25 cellular contexts compared by ENCODE assay signal in the genomic region with DNA sequence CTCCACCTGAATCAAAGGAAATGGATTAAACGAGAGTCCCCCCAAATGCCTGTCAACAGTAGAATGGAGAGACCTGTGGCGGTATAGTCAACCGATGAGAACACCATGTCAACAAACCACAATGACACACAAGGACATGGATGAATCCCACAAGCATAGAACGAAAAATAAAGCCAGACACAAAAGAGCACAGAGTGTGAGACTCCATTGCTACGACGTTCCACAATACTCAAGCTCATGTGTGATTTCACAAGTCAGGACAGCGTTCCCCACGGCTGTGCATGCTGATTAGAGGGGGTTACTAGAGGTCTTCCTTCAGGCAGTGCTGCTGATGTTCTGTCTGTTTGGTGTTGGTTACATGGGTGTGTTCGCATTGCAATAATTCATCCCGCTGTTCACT. TPM values are rescaled to one million over a fixed set of nuclear protein-coding genes. Genes with fewer than 3 reads are reported as not detected.
A peak's percentile ranks its signal among the peaks of the same experiment; 100 is the strongest.
DNase-seq lines count a peak whose midpoint lies in the region; ATAC-seq, FAIRE-seq and TF ChIP-seq lines count a peak whose summit lies in the region.
"Had no signal": no experiment of that assay in that cellular context is flagged by ENCODE, and none has a peak within 500 bp of the region (broad histone marks: within the 10 kb centered on the region; RNA-seq: fewer than 3 reads in every experiment).

No MANE protein-coding gene starts in this region.

- peaks cover under 1% of the 10 kb centered on the region for H3K27me3 Mint-ChIP-seq in Caco-2 (ENCODE audit: insufficient read depth, unreplicated experiment)

- no peaks in the 10 kb centered on the region for H3K27me3 ChIP-seq in Caco-2 (replicated peaks; ENCODE audit: control insufficient read depth, insufficient read depth, low read length)

- no peak overlapping the region for H3K4me3 Mint-ChIP-seq in Caco-2 (ENCODE audit: unreplicated experiment)
- H3K4me3 Mint-ChIP-seq: CD4-positive, alpha-beta T cell; mesothelial cell of epicardium; nephron progenitor cell; stimulated activated naive CD8-positive, alpha-beta T cell treated with anti-CD3 and anti-CD28 coated beads, Interleukin-15, amount 100 ng/mL, for 72 hours had no signal

- no peaks in the 10 kb centered on the region for H3K36me3 ChIP-seq in Caco-2 (ENCODE audit: control insufficient read depth, insufficient read depth, low read length)

- H3K9me3 ChIP-seq in A549 (no peaks in the 10 kb centered on the region), Caco-2 (no peaks in the 10 kb centered on the region)
- H3K9me3 ChIP-seq: psoas muscle had no signal

- H3K4me1 ChIP-seq in A549, result peaks cover 9% of the 10 kb centered on the region; the same call in 2 of the 3 replicates
- H3K4me1 ChIP-seq in Caco-2, result no peaks in the 10 kb centered on the region
- H3K4me1 ChIP-seq: psoas muscle had no signal

- H3K9me3 Mint-ChIP-seq in Caco-2 (ENCODE audit: unreplicated experiment), result no peaks in the 10 kb centered on the region
- H3K9me3 Mint-ChIP-seq: CD4-positive, alpha-beta T cell; stimulated activated naive CD8-positive, alpha-beta T cell treated with anti-CD3 and anti-CD28 coated beads, Interleukin-15, amount 100 ng/mL, for 72 hours had no signal

- 0 out of 3 replicates have a peak overlapping the region, but pooled peaks have one; percentile 32 for H3K4me2 ChIP-seq in A549
- H3K4me2 ChIP-seq: KMS-11 had no signal

- no peak for TF ChIP-seq RAD21 in A549 (conservative IDR thresholded peaks at IDR 0.05 in 1 of 2, IDR thresholded peaks at IDR 0.05 in 1 of 2)

- no peaks in the 10 kb centered on the region for H3K36me3 Mint-ChIP-seq in Caco-2 (ENCODE audit: insufficient read depth, unreplicated experiment)
- H3K36me3 Mint-ChIP-seq: mesothelial cell of epicardium had no signal

- TF ChIP-seq EP300 in A549 (IDR thresholded peaks at IDR 0.05), result no peak

- DNase-seq in A549 (ENCODE audit: low read depth in 1 of 2, low spot score in 1 of 2) (no peak), OCI-M1 (lab: John Stamatoyannopoulos, UW) (peak; percentile 14), left ventricle myocardium superior (no peak), Caco-2 (no peak), RWPE1 (ENCODE audit: low spot score) (no peak)
- DNase-seq: activated CD4-positive, alpha-beta T cell treated with anti-CD3 and anti-CD28 coated beads for 1 hour; activated gamma-delta T cell; DMS79 treated with DMSO at 0.1 percent for 48 hours; hippocampal formation; kidney; NCI-H1105; NCI-H526 treated with DMSO at 0.1 percent for 48 hours; nephron progenitor cell; psoas muscle; stimulated activated naive CD8-positive, alpha-beta T cell treated with anti-CD3 and anti-CD28 coated beads, Interleukin-15, amount 100 ng/mL, for 72 hours had no signal

- ATAC-seq in A549 (0 out of 6 replicates have a peak, but pooled peaks of 1 of the 2 experiments have one; percentile 24), left ventricle myocardium superior (peak; percentile 46), HG03135 (IDR thresholded peaks at IDR 0.05; ENCODE audit: unreplicated experiment) (no peak)

- no peak overlapping the region for H3K4me3 ChIP-seq in A549
- no peak overlapping the region for H3K4me3 ChIP-seq in Caco-2 (ENCODE audit: low read depth, low read length)
- H3K4me3 ChIP-seq: psoas muscle, SK-N-MC had no signal

- no peak for TF ChIP-seq CTCF in A549 (IDR thresholded peaks at IDR 0.05)
- TF ChIP-seq CTCF in Caco-2 (IDR thresholded peaks at IDR 0.05; ENCODE audit: insufficient read depth in 1 of 2, low read depth in 1 of 2, low read length in 1 of 2, severe bottlenecking in 1 of 2, unreplicated experiment in 1 of 2), result no peak
- no peak for TF ChIP-seq CTCF in RWPE1 (conservative IDR thresholded peaks at IDR 0.05; ENCODE audit: low read depth)

- 53% methylated on average over 10 of the region's 10 CpGs for WGBS in A549 (ENCODE audit: missing lambda C conversion rate)

- CTCF ChIA-PET in A549 (lab: Yijun Ruan, JAX) (no interaction called here), Caco-2 (lab: Charles Lee) (no interaction called here), RWPE1 (lab: Yijun Ruan, JAX) (interaction anchor here (0.6 to 1.4 kb wide), 4 partner anchors 10 to 621 kb away, joined by 3 to 4 read pairs (median 4); no protein-coding TSS in a partner anchor)

- H3K27ac Mint-ChIP-seq in Caco-2 (ENCODE audit: unreplicated experiment), result no peak overlapping the region
- H3K27ac Mint-ChIP-seq: CD4-positive, alpha-beta T cell; mesothelial cell of epicardium; nephron progenitor cell; stimulated activated naive CD8-positive, alpha-beta T cell treated with anti-CD3 and anti-CD28 coated beads, Interleukin-15, amount 100 ng/mL, for 72 hours had no signal

- intact Hi-C loops in left ventricle myocardium superior (cut with micrococcal nuclease), result no loop called here
- intact Hi-C loops in Caco-2 (cut with micrococcal nuclease; ENCODE audit: unreplicated experiment), result no loop called here

- FAIRE-seq in A549 (lab: Jason Lieb, UNC), result no peak
- FAIRE-seq: colon, GM18507, H54, kidney had no signal

- no peak overlapping the region for H3K27ac ChIP-seq in A549
- H3K27ac ChIP-seq in RWPE1, result no peak overlapping the region
- H3K27ac ChIP-seq: KMS-11, psoas muscle, SK-N-MC had no signal

- TF ChIP-seq POLR2A in A549 (IDR thresholded peaks at IDR 0.05; ENCODE audit: low read length), result no peak

- BruUV-seq in Caco-2 (replicated peaks; lab: Mats Ljungman, UMichigan), result no TSS peak

- POLR2A ChIA-PET in A549 (lab: Yijun Ruan, JAX), result no interaction called here
- POLR2A ChIA-PET in Caco-2 (lab: Charles Lee), result no interaction called here
- POLR2A ChIA-PET in RWPE1 (lab: Yijun Ruan, JAX; ENCODE audit: low non-redundant PET), result no interaction called here

- no peaks in the 10 kb centered on the region for H3K4me1 Mint-ChIP-seq in Caco-2 (ENCODE audit: low read depth, unreplicated experiment)
- H3K4me1 Mint-ChIP-seq: mesothelial cell of epicardium, nephron progenitor cell had no signal

TF ChIP-seq in A549, 52 proteins besides CTCF, POLR2A, EP300 and RAD21:
- TF ChIP-seq RCOR1 (IDR thresholded peaks at IDR 0.05; ENCODE audit: low read depth, low read length) (no peak), ZSCAN20 (CRISPR knock-in tag; IDR thresholded peaks at IDR 0.05) (no peak), FOXS1 (CRISPR knock-in tag; IDR thresholded peaks at IDR 0.05) (no peak), CHD2 (IDR thresholded peaks at IDR 0.05; ENCODE audit: low read length, partially characterized antibody) (no peak)

RNA-seq across cellular contexts. Expression of a gene that starts 5.8 kb away (rescaled TPM):
- polyA plus RNA-seq in A549 (2011; rRNA removed) (not detected in 2 replicates), A549 (2017; fragmentation: RNase III; extraction: RNeasy Plus Mini Kit Qiagen cat#74134 plus additional on column Dnase treatment) (not detected in 3 replicates)
- polyA plus RNA-seq in A549 (2012; cell fraction: cytosol; rRNA removed), result not detected in 2 replicates
- not detected in 2 replicates for polyA plus RNA-seq in A549 (2012; cell fraction: nucleus; rRNA removed)
- not detected in 2 replicates for polyA minus RNA-seq in A549 (2011; rRNA and poly(A)+ RNA removed)
- total RNA-seq in left ventricle myocardium superior (not detected), Caco-2 (2022) (not detected in 2 replicates)
- total RNA-seq: CD4-positive, alpha-beta T cell; fibroblast of villous mesenchyme; mesothelial cell of epicardium; psoas muscle; urinary bladder had no signal
- polyA plus RNA-seq: psoas muscle, urinary bladder had no signal

RNA-seq across cellular contexts. Expression of a gene that starts 14.0 kb away (rescaled TPM):
- polyA plus RNA-seq in A549 (2011; rRNA removed) (not detected in 2 replicates), A549 (2017; fragmentation: RNase III; extraction: RNeasy Plus Mini Kit Qiagen cat#74134 plus additional on column Dnase treatment) (not detected in 3 replicates)
- polyA plus RNA-seq in A549 (2012; cell fraction: cytosol; rRNA removed), result not detected in 2 replicates
- polyA plus RNA-seq in A549 (2012; cell fraction: nucleus; rRNA removed), result not detected in 2 replicates
- not detected in 2 replicates for polyA minus RNA-seq in A549 (2011; rRNA and poly(A)+ RNA removed)
- total RNA-seq in left ventricle myocardium superior (not detected), Caco-2 (2022) (not detected in 2 replicates)
- total RNA-seq: CD4-positive, alpha-beta T cell; fibroblast of villous mesenchyme; kidney; mesothelial cell of epicardium; psoas muscle had no signal

RNA-seq across cellular contexts. Expression of a gene that starts 55.1 kb away (rescaled TPM):
- not detected in 2 replicates for polyA plus RNA-seq in A549 (2011; rRNA removed)
- polyA plus RNA-seq in A549 (2012; cell fraction: cytosol; rRNA removed), result not detected in 2 replicates
- not detected in 2 replicates for polyA plus RNA-seq in A549 (2012; cell fraction: nucleus; rRNA removed)
- not detected in 3 replicates for polyA plus RNA-seq in A549 (2017; fragmentation: RNase III; extraction: RNeasy Plus Mini Kit Qiagen cat#74134 plus additional on column Dnase treatment)
- not detected in 2 replicates for polyA minus RNA-seq in A549 (2011; rRNA and poly(A)+ RNA removed)
- total RNA-seq in left ventricle myocardium superior, result 47.1 TPM
- total RNA-seq in Caco-2 (2022), result not detected in 2 replicates
- total RNA-seq: CD4-positive, alpha-beta T cell; fibroblast of villous mesenchyme had no signal

Comparison
In these comparisons a context has a peak if more than half of its experiments do, and no peak if none do; other contexts are left out.
1. RNA of a gene that starts 55.1 kb away (total RNA-seq): 47.1 TPM in left ventricle myocardium superior (single experiment); not detected in Caco-2; every median in the first group is over 10 times any median in the second.